9 cellular contexts compared by ENCODE assay signal in genomic region chr5:59661939-59662615, GRCh38.
DNase-seq lines count a peak whose midpoint lies in the region; ATAC-seq and TF ChIP-seq lines count a peak whose summit lies in the region.
"Had no signal": no experiment of that assay in that cellular context is flagged by ENCODE, and none has a peak within 500 bp of the region (broad histone marks: within the 10 kb centered on the region; RNA-seq: fewer than 3 reads in every experiment).

No MANE protein-coding gene starts in this region.

- H3K23ac ChIP-seq in mesendoderm (ENCODE audit: low read length) = no peak overlapping the region

- H3K36me3 ChIP-seq in SK-N-SH (replicated peaks in 1 of 2; ENCODE audit: control insufficient read depth in 1 of 2, insufficient read depth in 2 of 2, low read length in 1 of 2) (no peaks in the 10 kb centered on the region), mesendoderm (ENCODE audit: control insufficient read depth, insufficient read depth, low read length) (no peaks in the 10 kb centered on the region)

- H3K4me2 ChIP-seq in SK-N-SH (peak overlapping the region; percentile 79), mesendoderm (ENCODE audit: low read length) (no peak overlapping the region)

- peak overlapping the region; percentile 3 for H3K56ac ChIP-seq in mesendoderm (ENCODE audit: low read length)

- POLR2A ChIA-PET in SK-N-SH (lab: Yijun Ruan, JAX) = no interaction called here

- H3K4ac ChIP-seq in mesendoderm (ENCODE audit: low read depth, low read length) = peak overlapping the region; percentile 59

- peaks cover 3% of the 10 kb centered on the region for H3F3A ChIP-seq in SK-N-SH (replicated peaks; ENCODE audit: insufficient read depth)

- H3K9ac ChIP-seq in SK-N-SH (peak overlapping the region; percentile 8; the same call in 1 of the 2 replicates), mesendoderm (ENCODE audit: low read length) (peak overlapping the region; percentile 10)

- H2BK120ac ChIP-seq in mesendoderm (ENCODE audit: low read depth, low read length) = peak overlapping the region; percentile 7

- peak overlapping the region; percentile 69 for H2AFZ ChIP-seq in SK-N-SH (ENCODE audit: low read depth)

- H3K79me2 ChIP-seq in SK-N-SH (ENCODE audit: insufficient read depth) = no peaks in the 10 kb centered on the region
- no peaks in the 10 kb centered on the region for H3K79me2 ChIP-seq in mesendoderm (ENCODE audit: control insufficient read depth, insufficient read depth, low read length)

- no peaks in the 10 kb centered on the region for H4K20me1 ChIP-seq in SK-N-SH (ENCODE audit: insufficient read depth)

- H3K9me2 ChIP-seq in SK-N-SH = 0 out of 2 replicates have a peak, but pooled peaks cover 3% of the 10 kb centered on the region

- peak overlapping the region; percentile 83 for H2BK5ac ChIP-seq in mesendoderm (ENCODE audit: low read length)

- intact Hi-C loops in dorsolateral prefrontal cortex (cut with DNase I) = loop anchor here in 1 of 2 donors (10.0 kb wide), 1 partner anchor 133 kb away; no protein-coding TSS in a partner anchor

- H3K4me3 ChIP-seq in SK-N-SH (ENCODE audit: low read depth in 2 of 2, low read length in 1 of 2) = peak overlapping the region; percentile 17 to 26; a peak in 2 of 4 replicates
- H3K4me3 ChIP-seq in mesendoderm (ENCODE audit: low read length) = no peak overlapping the region
- H3K4me3 ChIP-seq in dorsolateral prefrontal cortex = peak overlapping the region in 20 of 59 donors; percentile 2 to 45 (median 18)
- H3K4me3 ChIP-seq: SK-N-MC had no signal

- no peaks in the 10 kb centered on the region for H3K79me1 ChIP-seq in mesendoderm (ENCODE audit: low read length)

- peak overlapping the region; percentile 65 for H4K5ac ChIP-seq in mesendoderm (ENCODE audit: low read length)

- DNase-seq in DMS53 (lab: John Stamatoyannopoulos, UW) (peak; percentile 83), SK-N-SH (peak; percentile 40), mesendoderm (peak; percentile 47), NCI-H1092 (lab: John Stamatoyannopoulos, UW) (no peak), dorsolateral prefrontal cortex (no peak)
- DNase-seq in activated T-cell treated with anti-CD3 and anti-CD28 coated beads, Interleukin-2, amount 50 U/mL, for 48 hours = no peak

- H3K9me3 ChIP-seq in SK-N-SH = no peaks in the 10 kb centered on the region

- H3K27me3 ChIP-seq in SK-N-SH (ENCODE audit: insufficient read depth) (no peaks in the 10 kb centered on the region), mesendoderm (ENCODE audit: insufficient read depth, low read length, poor library complexity) (no peaks in the 10 kb centered on the region), dorsolateral prefrontal cortex (no peaks in the 10 kb centered on the region)

- peak; percentile 19 to 76; a peak in 2 of 4 replicates for TF ChIP-seq EP300 in SK-N-SH (IDR thresholded peaks at IDR 0.05; ENCODE audit: borderline replicate concordance in 1 of 2, low read depth in 1 of 2, low read length in 1 of 2)

- peak overlapping the region; percentile 1 for H2AK5ac ChIP-seq in mesendoderm (ENCODE audit: low read length)

- 14% methylated on average over 4 of the region's 4 CpGs for WGBS in SK-N-SH (ENCODE audit: low lambda C conversion rate)
- no CpG with 5 or more reads among the region's 4 CpGs for WGBS in mesendoderm (ENCODE audit: extremely low coverage, insufficient coverage, low lambda C conversion rate)

- CTCF ChIA-PET in SK-N-SH (lab: Yijun Ruan, JAX) = interaction anchor here (0.9 to 4.5 kb wide), 13 partner anchors 10 to 473 kb away, joined by 3 to 70 read pairs (median 15); no protein-coding TSS in a partner anchor

- peak overlapping the region; percentile 39 for H3K18ac ChIP-seq in mesendoderm (ENCODE audit: low read length)

- H3K4me1 ChIP-seq in SK-N-SH (ENCODE audit: control insufficient read depth in 1 of 2, insufficient read depth in 2 of 2, low read depth in 1 of 2, low read length in 1 of 2) = peaks cover 4 to 22% of the 10 kb centered on the region in 2 experiments; a peak in 3 of 4 replicates
- H3K4me1 ChIP-seq in mesendoderm (ENCODE audit: control insufficient read depth, low read depth, low read length) = peaks cover 6% of the 10 kb centered on the region

- TF ChIP-seq CTCF in SK-N-SH (IDR thresholded peaks at IDR 0.05) = no peak
- no peak for TF ChIP-seq CTCF in dorsolateral prefrontal cortex (IDR thresholded peaks at IDR 0.05 in 54 of 56, conservative IDR thresholded peaks at IDR 0.05 in 2 of 56; ENCODE audit: low read depth in 1 of 56, partially characterized antibody in 56 of 56)

- 0 out of 2 replicates have a peak, but pooled peaks have one; percentile 1 for TF ChIP-seq RAD21 in SK-N-SH (IDR thresholded peaks at IDR 0.05; ENCODE audit: low read length)

- ATAC-seq in HG02610 (IDR thresholded peaks at IDR 0.05; ENCODE audit: unreplicated experiment) (peak; percentile 70), HG03565 (IDR thresholded peaks at IDR 0.05; ENCODE audit: unreplicated experiment) (no peak)

- peak overlapping the region; percentile 58 to 93 for H3K27ac ChIP-seq in SK-N-SH (ENCODE audit: low read depth in 2 of 2, low read length in 1 of 2)
- peak overlapping the region; percentile 78 for H3K27ac ChIP-seq in mesendoderm (ENCODE audit: low read depth, low read length)
- peak overlapping the region in 4 of 59 donors; percentile 0 to 32 (median 13) for H3K27ac ChIP-seq in dorsolateral prefrontal cortex
- H3K27ac ChIP-seq: SK-N-MC had no signal

- peak overlapping the region; percentile 79 for H2BK15ac ChIP-seq in mesendoderm (replicated peaks; ENCODE audit: low read depth)

- peak overlapping the region; percentile 56 for H4K8ac ChIP-seq in mesendoderm (ENCODE audit: low read depth, low read length)

TF ChIP-seq in SK-N-SH, 30 proteins besides CTCF, POLR2A, EP300 and RAD21 (continues in another document):
- TF ChIP-seq POLR2AphosphoS5 (IDR thresholded peaks at IDR 0.05; ENCODE audit: low read depth, low read length) (peak; percentile 53; the same call in 1 of the 2 replicates), RFX5 (IDR thresholded peaks at IDR 0.05; ENCODE audit: low read length) (no peak), RCOR1 (IDR thresholded peaks at IDR 0.05; ENCODE audit: low read length) (0 out of 2 replicates have a peak, but pooled peaks have one; percentile 12), FOSL2 (IDR thresholded peaks at IDR 0.05; ENCODE audit: borderline replicate concordance, low read depth) (no peak), MAX (IDR thresholded peaks at IDR 0.05; ENCODE audit: low read depth) (no peak), CHD2 (IDR thresholded peaks at IDR 0.05; ENCODE audit: low read length, partially characterized antibody) (no peak), NFIC (IDR thresholded peaks at IDR 0.05; ENCODE audit: borderline replicate concordance) (no peak; the same call in 1 of the 2 replicates), ZBTB33 (IDR thresholded peaks at IDR 0.05; ENCODE audit: borderline replicate concordance, low read depth) (no peak), PBX3 (IDR thresholded peaks at IDR 0.05) (peak; percentile 89), NRF1 (IDR thresholded peaks at IDR 0.05; ENCODE audit: low read depth, low read length) (no peak), FOXJ3 (CRISPR knock-in tag; IDR thresholded peaks at IDR 0.05) (peak; percentile 71), GATA2 (CRISPR knock-in tag; IDR thresholded peaks at IDR 0.05) (peak; percentile 54)

Comparison
In these comparisons a context has a peak if more than half of its experiments do, and no peak if none do; other contexts are left out.
1. DNase-seq: peak in DMS53 (single experiment), SK-N-SH (single experiment) and mesendoderm (single experiment); none in NCI-H1092 (single experiment), dorsolateral prefrontal cortex (0 of 10) and activated T-cell treated with anti-CD3 and anti-CD28 coated beads, Interleukin-2, amount 50 U/mL, for 48 hours (0 of 2).